25 cellular contexts compared by ENCODE assay signal in genomic region chrX:153372949-153373348, GRCh38. TPM values are rescaled to one million over a fixed set of nuclear protein-coding genes. Genes with fewer than 3 reads are reported as not detected.
"Had no signal": no experiment of that assay in that cellular context is flagged by ENCODE, and none has a peak within 500 bp of the region (broad histone marks: within the 10 kb centered on the region; RNA-seq: fewer than 3 reads in every experiment).

No MANE protein-coding gene starts in this region.

- H3K9me3 ChIP-seq: esophagus squamous epithelium, left ventricle myocardium inferior, lower lobe of right lung, ovary, suprapubic skin, thyroid gland had no signal

- H3K4me3 ChIP-seq: esophagus squamous epithelium, left ventricle myocardium inferior, lower lobe of right lung, ovary, suprapubic skin, thyroid gland had no signal

- H3K36me3 ChIP-seq: esophagus squamous epithelium, left ventricle myocardium inferior, lower lobe of right lung, ovary, suprapubic skin, thyroid gland had no signal

- H3K27ac Mint-ChIP-seq: dendritic cell treated with granulocyte-macrophage colony-stimulating factor and Interleukin-4, amounts not matched to agents 40 ng/mL and 50 ng/mL, for 4 days; immature natural killer cell; memory B cell; mesothelial cell of epicardium; natural killer cell; progenitor cell of endocrine pancreas; stimulated activated effector memory CD8-positive, alpha-beta T cell treated with anti-CD3 and anti-CD28 coated beads, Interleukin-12 subunit alpha, Interleukin-12 subunit beta, amount 100 ng/mL, for 72 hours; type B pancreatic cell had no signal

- H3K36me3 Mint-ChIP-seq: immature natural killer cell; mesothelial cell of epicardium; natural killer cell; stimulated activated effector memory CD8-positive, alpha-beta T cell treated with anti-CD3 and anti-CD28 coated beads, Interleukin-12 subunit alpha, Interleukin-12 subunit beta, amount 100 ng/mL, for 72 hours; type B pancreatic cell had no signal

- H3K27ac ChIP-seq: esophagus squamous epithelium, foreskin keratinocyte, left ventricle myocardium inferior, lower lobe of right lung, suprapubic skin, thyroid gland had no signal

- H3K4me1 Mint-ChIP-seq: immature natural killer cell, natural killer cell, neural crest cell had no signal

- H3K4me3 Mint-ChIP-seq: dendritic cell treated with granulocyte-macrophage colony-stimulating factor and Interleukin-4, amounts not matched to agents 40 ng/mL and 50 ng/mL, for 4 days; immature natural killer cell; memory B cell; mesothelial cell of epicardium; natural killer cell; neural crest cell; stimulated activated effector memory CD8-positive, alpha-beta T cell treated with anti-CD3 and anti-CD28 coated beads, Interleukin-12 subunit alpha, Interleukin-12 subunit beta, amount 100 ng/mL, for 72 hours; type B pancreatic cell had no signal

- DNase-seq: esophagus squamous epithelium; foreskin keratinocyte; immature natural killer cell; left ventricle myocardium inferior; lower lobe of right lung; natural killer cell; ovary; right cardiac atrium; small intestine; stimulated activated CD4-positive, alpha-beta T cell treated with anti-CD3 and anti-CD28 coated beads, Interleukin-4, amount 100 ng/mL, for 1 hour; stimulated activated CD8-positive, alpha-beta memory T cell treated with anti-CD3 and anti-CD28 coated beads, Interleukin-4, amount 100 ng/mL, for 48 hours; stimulated activated naive CD8-positive, alpha-beta T cell treated with anti-CD3 and anti-CD28 coated beads, Interleukin-15, Interleukin-2, amounts not matched to agents 100 U/mL and 50 U/mL, for 24 hours; thyroid gland had no signal

- H3K27me3 ChIP-seq: esophagus squamous epithelium, foreskin keratinocyte, ovary, suprapubic skin, thyroid gland had no signal

- H3K4me1 ChIP-seq: esophagus squamous epithelium, foreskin keratinocyte, left ventricle myocardium inferior, lower lobe of right lung, suprapubic skin, thyroid gland had no signal

- H3K9me3 Mint-ChIP-seq: dendritic cell treated with granulocyte-macrophage colony-stimulating factor and Interleukin-4, amounts not matched to agents 40 ng/mL and 50 ng/mL, for 4 days; immature natural killer cell; memory B cell; natural killer cell; stimulated activated effector memory CD8-positive, alpha-beta T cell treated with anti-CD3 and anti-CD28 coated beads, Interleukin-12 subunit alpha, Interleukin-12 subunit beta, amount 100 ng/mL, for 72 hours had no signal

- H3K27me3 Mint-ChIP-seq: dendritic cell treated with granulocyte-macrophage colony-stimulating factor and Interleukin-4, amounts not matched to agents 40 ng/mL and 50 ng/mL, for 4 days; progenitor cell of endocrine pancreas; type B pancreatic cell had no signal

RNA-seq across cellular contexts. Expression of gene PNMA6E, which starts 28.2 kb away (rescaled TPM):
- total RNA-seq: epithelial cell of proximal tubule, esophagus squamous epithelium, foreskin keratinocyte, left ventricle myocardium inferior, lower lobe of right lung, mesothelial cell of epicardium, mucosa of gallbladder, myocyte, natural killer cell, neural crest cell, progenitor cell of endocrine pancreas, right cardiac atrium, thyroid gland had no signal
- polyA plus RNA-seq: foreskin keratinocyte, immature natural killer cell, keratinocyte, right cardiac atrium, small intestine had no signal

RNA-seq across cellular contexts. Expression of gene ZFP92, which starts 38.3 kb away (rescaled TPM):
- total RNA-seq: myocyte had no signal

RNA-seq across cellular contexts. Expression of gene PNMA6F, which starts 51.4 kb away (rescaled TPM):
- total RNA-seq: epithelial cell of proximal tubule, esophagus squamous epithelium, foreskin keratinocyte, left ventricle myocardium inferior, lower lobe of right lung, mesothelial cell of epicardium, mucosa of gallbladder, myocyte, natural killer cell, neural crest cell, ovary, progenitor cell of endocrine pancreas, right cardiac atrium, suprapubic skin, thyroid gland had no signal
- polyA plus RNA-seq: foreskin keratinocyte, immature natural killer cell, keratinocyte, right cardiac atrium, small intestine had no signal
